7 cellular contexts compared by ENCODE assay signal in the genomic region with DNA sequence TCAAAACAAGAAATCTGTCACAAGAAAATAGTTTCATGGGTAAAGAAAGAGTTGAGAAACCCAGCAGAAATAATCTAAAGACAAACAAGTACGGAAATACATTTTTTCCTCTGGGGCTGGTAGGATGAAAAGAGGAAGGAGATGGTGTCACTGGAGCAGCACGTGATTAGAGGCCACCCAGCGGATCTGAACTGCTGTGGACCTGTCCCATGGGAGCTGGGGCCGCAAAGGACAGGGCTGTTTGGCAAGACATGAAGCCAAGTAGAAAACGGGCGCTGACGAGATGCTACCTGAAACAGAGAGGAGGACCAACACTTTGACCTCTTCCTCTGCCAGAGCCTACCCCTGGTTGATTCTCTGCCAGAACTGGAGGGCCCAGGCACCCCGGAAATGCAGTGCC.
"Had no signal": no experiment of that assay in that cellular context is flagged by ENCODE, and none has a peak within 500 bp of the region (broad histone marks: within the 10 kb centered on the region; RNA-seq: fewer than 3 reads in every experiment).

No MANE protein-coding gene starts in this region.

- H3K4me3 ChIP-seq: uterus had no signal

- H3K27me3 ChIP-seq: uterus had no signal

- DNase-seq: activated CD4-positive, alpha-beta memory T cell treated with anti-CD3 and anti-CD28 coated beads for 36 hours; activated CD4-positive, CD25-positive, alpha-beta regulatory T cell treated with anti-CD3 and anti-CD28 coated beads, Interleukin-2, amount 50 U/mL, for 72 hours; activated naive CD8-positive, alpha-beta T cell treated with anti-CD3 and anti-CD28 coated beads, Interleukin-2, amount 10 ng/mL, durations not matched to agents 7 days and 5 days; activated T-cell treated with anti-CD3 and anti-CD28 coated beads, Interleukin-2, amount 50 U/mL, for 72 hours; anterior cingulate cortex; dermis blood vessel endothelial cell; uterus had no signal

- H3K27ac ChIP-seq: uterus had no signal

- H3K9me3 ChIP-seq: uterus had no signal

- H3K4me1 ChIP-seq: uterus had no signal

- H3K36me3 ChIP-seq: uterus had no signal
